ENCODE assay signal across 8 cellular contexts in genomic region chr9:130243015-130243881, GRCh38. TPM values are rescaled to one million over a fixed set of nuclear protein-coding genes. Genes with fewer than 3 reads are reported as not detected.
DNase-seq lines count a peak whose midpoint lies in the region; ATAC-seq and TF ChIP-seq lines count a peak whose summit lies in the region.

No MANE protein-coding gene starts in this region.

- H4K20me1 ChIP-seq in neural progenitor cell (ENCODE audit: low read depth): no peaks in the 10 kb centered on the region

- POLR2A ChIA-PET in Panc1 (lab: Charles Lee): no interaction called here

- peak overlapping the region; percentile 45 for H3K4me3 Mint-ChIP-seq in activated T-cell treated with anti-CD3 and anti-CD28 coated beads, Interleukin-2, amount 50 U/mL, for 4 hours
- H3K4me3 Mint-ChIP-seq in neural progenitor cell: peak overlapping the region; percentile 65
- H3K4me3 Mint-ChIP-seq in stimulated activated naive CD8-positive, alpha-beta T cell treated with anti-CD3 and anti-CD28 coated beads, Interleukin-15, Interleukin-2, amounts not matched to agents 100 ng/mL and 50 ng/mL, for 24 hours: peak overlapping the region; percentile 54

- H3K36me3 ChIP-seq in Panc1 (ENCODE audit: control insufficient read depth, insufficient read depth, low read length): no peaks in the 10 kb centered on the region
- H3K36me3 ChIP-seq in neural progenitor cell: no peaks in the 10 kb centered on the region

- peak; percentile 79 for ATAC-seq in Panc1
- ATAC-seq in activated T-cell treated with anti-CD3 and anti-CD28 coated beads, Interleukin-2, amount 50 U/mL, for 4 hours: peak; percentile 60 to 64
- ATAC-seq in HG02840 (IDR thresholded peaks at IDR 0.05; ENCODE audit: low FRiP score, unreplicated experiment): no peak

- H3K27me3 Mint-ChIP-seq in activated T-cell treated with anti-CD3 and anti-CD28 coated beads, Interleukin-2, amount 50 U/mL, for 4 hours (ENCODE audit: low read depth): no peaks in the 10 kb centered on the region
- peaks cover 8% of the 10 kb centered on the region for H3K27me3 Mint-ChIP-seq in neural progenitor cell (ENCODE audit: insufficient read depth, low read depth)
- peaks cover 4% of the 10 kb centered on the region for H3K27me3 Mint-ChIP-seq in stimulated activated naive CD8-positive, alpha-beta T cell treated with anti-CD3 and anti-CD28 coated beads, Interleukin-15, Interleukin-2, amounts not matched to agents 100 ng/mL and 50 ng/mL, for 24 hours

- H3K27ac ChIP-seq in Panc1 (ENCODE audit: low read length) (no peak overlapping the region), neural progenitor cell (no peak overlapping the region)

- H3K9me3 ChIP-seq in Panc1 (ENCODE audit: control insufficient read depth, insufficient read depth, low read depth, low read length) (no peaks in the 10 kb centered on the region), neural progenitor cell (ENCODE audit: low read depth) (no peaks in the 10 kb centered on the region)

- no peaks in the 10 kb centered on the region for H3K36me3 Mint-ChIP-seq in activated T-cell treated with anti-CD3 and anti-CD28 coated beads, Interleukin-2, amount 50 U/mL, for 4 hours (ENCODE audit: insufficient read depth)
- H3K36me3 Mint-ChIP-seq in neural progenitor cell: no peaks in the 10 kb centered on the region
- H3K36me3 Mint-ChIP-seq in stimulated activated naive CD8-positive, alpha-beta T cell treated with anti-CD3 and anti-CD28 coated beads, Interleukin-15, Interleukin-2, amounts not matched to agents 100 ng/mL and 50 ng/mL, for 24 hours (ENCODE audit: low read depth): no peaks in the 10 kb centered on the region

- H3K9me3 Mint-ChIP-seq in activated T-cell treated with anti-CD3 and anti-CD28 coated beads, Interleukin-2, amount 50 U/mL, for 4 hours: no peaks in the 10 kb centered on the region
- no peaks in the 10 kb centered on the region for H3K9me3 Mint-ChIP-seq in neural progenitor cell
- no peaks in the 10 kb centered on the region for H3K9me3 Mint-ChIP-seq in stimulated activated naive CD8-positive, alpha-beta T cell treated with anti-CD3 and anti-CD28 coated beads, Interleukin-15, Interleukin-2, amounts not matched to agents 100 ng/mL and 50 ng/mL, for 24 hours

- H3F3A ChIP-seq in neural progenitor cell (ENCODE audit: low read depth): no peaks in the 10 kb centered on the region

- no peaks in the 10 kb centered on the region for H3K4me1 ChIP-seq in Panc1 (ENCODE audit: control insufficient read depth, insufficient read depth, low read length)
- H3K4me1 ChIP-seq in neural progenitor cell: peaks cover 4% of the 10 kb centered on the region

- H3K27ac Mint-ChIP-seq in neural progenitor cell: no peak overlapping the region
- H3K27ac Mint-ChIP-seq in stimulated activated naive CD8-positive, alpha-beta T cell treated with anti-CD3 and anti-CD28 coated beads, Interleukin-15, Interleukin-2, amounts not matched to agents 100 ng/mL and 50 ng/mL, for 24 hours: no peak overlapping the region

- peak overlapping the region in 1 of 2 experiments; percentile 26; a peak in 1 of 4 replicates for H3K4me3 ChIP-seq in Panc1 (ENCODE audit: low read depth in 2 of 2, low read length in 2 of 2)
- no peak overlapping the region for H3K4me3 ChIP-seq in fibroblast of the aortic adventitia (ENCODE audit: low read depth, low read length)
- no peak overlapping the region for H3K4me3 ChIP-seq in neural progenitor cell

- H3K27me3 ChIP-seq in Panc1 (ENCODE audit: control insufficient read depth, insufficient read depth, low read length) (no peaks in the 10 kb centered on the region), neural progenitor cell (no peaks in the 10 kb centered on the region)

- peaks cover 25% of the 10 kb centered on the region for H3K4me1 Mint-ChIP-seq in activated T-cell treated with anti-CD3 and anti-CD28 coated beads, Interleukin-2, amount 50 U/mL, for 4 hours (ENCODE audit: low read depth)
- peaks cover 13% of the 10 kb centered on the region for H3K4me1 Mint-ChIP-seq in neural progenitor cell
- H3K4me1 Mint-ChIP-seq in stimulated activated naive CD8-positive, alpha-beta T cell treated with anti-CD3 and anti-CD28 coated beads, Interleukin-15, Interleukin-2, amounts not matched to agents 100 ng/mL and 50 ng/mL, for 24 hours (ENCODE audit: low read depth): peaks cover 35% of the 10 kb centered on the region

- peak overlapping the region; percentile 96 for H2AFZ ChIP-seq in neural progenitor cell (replicated peaks)

- CTCF ChIA-PET in Panc1 (lab: Charles Lee): interaction anchor here (0.6 kb wide), 1 partner anchor 206 kb away, joined by 8 read pairs; no protein-coding TSS in a partner anchor

- no peak overlapping the region for H3K9ac ChIP-seq in neural progenitor cell

- peak; percentile 91 for TF ChIP-seq CTCF in Panc1 (IDR thresholded peaks at IDR 0.05)
- peak; percentile 91 for TF ChIP-seq CTCF in fibroblast of the aortic adventitia (IDR thresholded peaks at IDR 0.05; ENCODE audit: insufficient read depth, low read length)
- peak; percentile 93 for TF ChIP-seq CTCF in neural progenitor cell (IDR thresholded peaks at IDR 0.05)

- intact Hi-C loops in Panc1 (cut with micrococcal nuclease; ENCODE audit: unreplicated experiment): loop anchor here (5.0 to 10.0 kb wide), 2 partner anchors 136 to 172 kb away; no protein-coding TSS in a partner anchor

- in situ Hi-C loops in Panc1 (cut with HindIII; ENCODE audit: low pct_unique_long_range_greater_than_20kb, low sequenced_read_pairs): no loop called here

- H3K4me2 ChIP-seq in neural progenitor cell: peak overlapping the region; percentile 68

- BruUV-seq in Panc1 (replicated peaks; lab: Mats Ljungman, UMichigan): no TSS peak

- peak; percentile 60 for DNase-seq in EH (ENCODE audit: low read depth)
- peak; percentile 64 for DNase-seq in HPDE6-E6E7 (ENCODE audit: extremely low spot score)
- no peak for DNase-seq in Panc1 (ENCODE audit: low read depth, low spot score)
- peak; percentile 83 for DNase-seq in activated T-cell treated with anti-CD3 and anti-CD28 coated beads, Interleukin-2, amount 50 U/mL, for 4 hours
- peak; percentile 50 for DNase-seq in fibroblast of the aortic adventitia (ENCODE audit: low read depth)
- peak; percentile 88 for DNase-seq in neural progenitor cell (ENCODE audit: low spot score)

- no peaks in the 10 kb centered on the region for H3K79me2 ChIP-seq in neural progenitor cell (ENCODE audit: low read depth)

RNA-seq across cellular contexts. Expression of gene HMCN2, which starts 22.3 kb away (rescaled TPM):
- total RNA-seq in Panc1 (2021; ENCODE audit: unreplicated experiment): 0.05 TPM
- polyA plus RNA-seq in Panc1 (2012; ENCODE audit: insufficient read length): 0.10 TPM
- total RNA-seq in activated T-cell treated with anti-CD3 and anti-CD28 coated beads, Interleukin-2, amount 50 U/mL, for 4 hours: under 1 TPM in 2 of 3 donors, not detected in 1; 0.03 to 0.05 TPM
- not detected in 2 replicates for total RNA-seq in fibroblast of the aortic adventitia (ENCODE audit: low replicate concordance)
- total RNA-seq in neural progenitor cell (ENCODE audit: low replicate concordance): 0.15 and 0.40 TPM in 2 replicates
